8 cellular contexts compared by ENCODE assay signal in the genomic region with DNA sequence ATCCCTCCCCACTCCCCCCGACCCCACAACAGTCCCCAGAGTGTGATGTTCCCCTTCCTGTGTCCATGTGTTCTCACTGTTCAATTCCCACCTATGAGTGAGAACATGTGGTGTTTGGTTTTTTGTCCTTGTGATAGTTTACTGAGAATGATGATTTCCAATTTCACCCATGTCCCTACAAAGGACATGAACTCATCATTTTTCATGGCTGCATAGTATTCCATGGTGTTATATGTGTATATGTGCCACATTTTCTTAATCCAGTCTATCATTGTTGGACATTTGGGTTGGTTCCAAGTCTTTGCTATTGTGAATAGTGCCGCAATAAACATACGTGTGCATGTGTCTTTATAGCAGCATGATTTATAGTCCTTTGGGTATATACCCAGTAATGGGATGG. TPM values are rescaled to one million over a fixed set of nuclear protein-coding genes. Genes with fewer than 3 reads are reported as not detected.
"Had no signal": no experiment of that assay in that cellular context is flagged by ENCODE, and none has a peak within 500 bp of the region (broad histone marks: within the 10 kb centered on the region; RNA-seq: fewer than 3 reads in every experiment).

No MANE protein-coding gene starts in this region.

RNA-seq across cellular contexts. Expression of a gene that starts 21.2 kb away (rescaled TPM):
- total RNA-seq: OCI-LY7, PC-3, PC-9, RPMI7951, SJCRH30, SJSA1, SK-MEL-5 had no signal
- polyA plus RNA-seq: SK-N-SH had no signal

RNA-seq across cellular contexts. Expression of a gene that starts 43.0 kb away (rescaled TPM):
- total RNA-seq: OCI-LY7, PC-3, PC-9, SJCRH30, SJSA1, SK-MEL-5 had no signal
- polyA plus RNA-seq: SK-N-SH had no signal
